ENCODE assay signal across 8 cellular contexts in the genomic region with DNA sequence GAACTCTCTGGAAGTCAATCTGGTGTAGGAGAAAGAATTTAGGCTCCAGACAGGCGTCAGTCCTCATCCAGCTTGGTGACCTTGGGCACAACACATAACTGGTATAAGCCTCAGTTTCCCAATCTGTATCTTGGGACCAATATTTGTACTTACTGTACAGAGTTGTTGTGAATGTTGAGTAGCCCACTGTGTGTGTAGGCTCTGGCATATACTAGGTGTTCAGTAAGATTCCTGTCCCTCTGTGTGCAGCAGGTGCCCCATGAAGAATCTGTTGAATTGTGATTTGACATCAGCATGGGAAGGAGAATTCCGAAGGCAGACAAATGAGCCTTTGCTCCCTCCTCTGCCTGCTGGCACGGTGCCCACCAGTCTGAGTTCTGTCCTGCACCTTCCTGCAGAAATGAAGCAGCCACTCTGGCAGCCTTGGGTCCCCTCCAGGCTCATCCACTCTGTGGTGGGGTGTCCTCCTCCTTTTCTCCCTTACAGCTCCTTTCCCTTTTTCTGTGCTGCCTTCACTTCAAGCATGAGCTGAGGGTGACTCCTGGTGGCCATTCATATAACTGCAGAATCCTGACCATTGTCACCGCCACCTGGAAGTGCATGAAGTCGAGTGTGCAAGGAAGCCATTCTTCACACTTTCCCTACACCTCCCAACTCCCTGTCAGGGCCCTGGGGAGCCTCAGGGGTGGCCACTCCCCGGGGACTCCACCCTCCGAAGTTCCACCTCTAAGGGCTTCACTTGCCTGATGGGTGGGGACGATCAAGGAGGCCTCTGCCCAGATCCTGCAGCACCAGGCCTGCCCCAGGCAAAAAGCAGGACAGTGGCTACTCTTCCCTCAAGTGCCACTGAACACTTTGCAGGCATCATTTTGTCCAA. TPM values are rescaled to one million over a fixed set of nuclear protein-coding genes. Genes with fewer than 3 reads are reported as not detected.
DNase-seq lines count a peak whose midpoint lies in the region; ATAC-seq and TF ChIP-seq lines count a peak whose summit lies in the region.

No MANE protein-coding gene starts in this region.

- peak; percentile 99 for TF ChIP-seq RAD21 in IMR-90 (IDR thresholded peaks at IDR 0.05; ENCODE audit: low read length)

- H3K4me1 ChIP-seq in BLaER1 treated with 17β-estradiol and CSF1 and Interleukin-3, amounts not matched to agents 10 nM and 100 nM, result peaks cover 67 to 100% (median 99%) of the 10 kb centered on the region in 10 experiments
- peaks cover 14% of the 10 kb centered on the region for H3K4me1 ChIP-seq in IMR-90 (ENCODE audit: control insufficient read depth, insufficient read depth, low read length)
- H3K4me1 ChIP-seq in esophagus squamous epithelium, result peaks cover 27 to 49% (median 30%) of the 10 kb centered on the region in 3 donors
- H3K4me1 ChIP-seq in osteoblast (ENCODE audit: insufficient read depth, low read length), result peaks cover 12% of the 10 kb centered on the region

- intact Hi-C loops in IMR-90 (cut with micrococcal nuclease), result loop anchor here (1.0 to 2.0 kb wide), 5 partner anchors 126 to 471 kb away; no protein-coding TSS in a partner anchor
- intact Hi-C loops in esophagus squamous epithelium (cut with DNase I), result loop anchor here (5.0 kb wide), 2 partner anchors 312 to 412 kb away; no protein-coding TSS in a partner anchor

- no peak overlapping the region for H3K56ac ChIP-seq in IMR-90 (ENCODE audit: extremely low read depth, insufficient read depth, low read length)

- H3K79me1 ChIP-seq in IMR-90 (ENCODE audit: low read depth in 1 of 2, low read length in 2 of 2), result peaks cover 0 to 4% of the 10 kb centered on the region in 2 experiments; a peak in 2 of 4 replicates

- H2AK9ac ChIP-seq in IMR-90 (replicated peaks; ENCODE audit: low read depth, low read length, poor library complexity), result no peak overlapping the region

- no peak overlapping the region for H2BK20ac ChIP-seq in IMR-90 (ENCODE audit: low read depth, low read length)

- dilution Hi-C loops in IMR-90 (cut with HindIII; ENCODE audit: low sequenced_read_pairs, unreplicated experiment), result no loop called here

- in situ Hi-C loops in IMR-90 (cut with MboI; ENCODE audit: low sequenced_read_pairs), result loop anchor here (10.0 kb wide), 1 partner anchor 474 kb away; no protein-coding TSS in a partner anchor

- peak overlapping the region; percentile 5; the same call in 1 of the 2 replicates for H3K4ac ChIP-seq in IMR-90 (ENCODE audit: low read depth, low read length)

- TF ChIP-seq CTCF in IMR-90 (conservative IDR thresholded peaks at IDR 0.05; ENCODE audit: low read depth, low read length), result peak; percentile 94
- TF ChIP-seq CTCF in esophagus squamous epithelium (IDR thresholded peaks at IDR 0.05), result peak; percentile 72 to 96 (median 94)
- TF ChIP-seq CTCF in osteoblast (IDR thresholded peaks at IDR 0.05; ENCODE audit: extremely low read depth, low read depth, low read length), result peak; percentile 87

- no peaks in the 10 kb centered on the region for H3K36me3 ChIP-seq in BLaER1 treated with 17β-estradiol and CSF1 and Interleukin-3, amounts not matched to agents 10 nM and 100 nM
- no peaks in the 10 kb centered on the region for H3K36me3 ChIP-seq in IMR-90 (ENCODE audit: control insufficient read depth, insufficient read depth, low read length)
- no peaks in the 10 kb centered on the region for H3K36me3 ChIP-seq in esophagus squamous epithelium
- no peaks in the 10 kb centered on the region for H3K36me3 ChIP-seq in osteoblast (ENCODE audit: insufficient read depth, low read length)

- POLR2A ChIA-PET in IMR-90 (lab: Charles Lee; ENCODE audit: unreplicated experiment), result interaction anchor here (0.6 kb wide), 1 partner anchor 309 kb away, joined by 6 read pairs; a partner anchor contains a TSS

- H3K9ac ChIP-seq in BLaER1 treated with 17β-estradiol and CSF1 and Interleukin-3, amounts not matched to agents 10 nM and 100 nM, result peak overlapping the region in 4 of 11 experiments; percentile 2 to 31 (median 22); a peak in 2 of 22 replicates
- H3K9ac ChIP-seq in IMR-90 (ENCODE audit: low read depth, low read length), result no peak overlapping the region

- TF ChIP-seq POLR2A in IMR-90 (IDR thresholded peaks at IDR 0.05; ENCODE audit: low read depth, low read length), result peak; percentile 64
- no peak for TF ChIP-seq POLR2A in esophagus squamous epithelium (IDR thresholded peaks at IDR 0.05)

- peak overlapping the region; percentile 70 to 97 (median 90); a peak in 21 of 22 replicates for H3K4me2 ChIP-seq in BLaER1 treated with 17β-estradiol and CSF1 and Interleukin-3, amounts not matched to agents 10 nM and 100 nM
- H3K4me2 ChIP-seq in IMR-90 (ENCODE audit: low read depth, low read length) (no peak overlapping the region), osteoblast (ENCODE audit: insufficient read depth, low read length) (no peak overlapping the region)

- DNase-seq in IMR-90 (peak; percentile 67), esophagus squamous epithelium (lab: John Stamatoyannopoulos, UW) (no peak), osteoblast (ENCODE audit: insufficient read length, low spot score, missing footprints) (peak; percentile 98), ureter (ENCODE audit: low spot score) (peak; percentile 87), NCI-H1092 treated with DMSO at 0.1 percent for 48 hours (lab: John Stamatoyannopoulos, UW) (no peak), SW 1271 (lab: John Stamatoyannopoulos, UW) (no peak)
- peak in 2 of 3 experiments; percentile 8 to 55 for DNase-seq in activated CD8-positive, alpha-beta memory T cell treated with anti-CD3 and anti-CD28 coated beads for 48 hours (ENCODE audit: low read depth in 2 of 3, low spot score in 2 of 3)

- ATAC-seq in IMR-90 (ENCODE audit: low read depth), result peak; percentile 86

- H3K9me3 ChIP-seq in BLaER1 treated with 17β-estradiol and CSF1 and Interleukin-3, amounts not matched to agents 10 nM and 100 nM (replicated peaks in 1 of 11), result no peaks in the 10 kb centered on the region
- no peaks in the 10 kb centered on the region for H3K9me3 ChIP-seq in IMR-90 (ENCODE audit: control insufficient read depth, insufficient read depth, low read length)
- no peaks in the 10 kb centered on the region for H3K9me3 ChIP-seq in esophagus squamous epithelium
- no peaks in the 10 kb centered on the region for H3K9me3 ChIP-seq in osteoblast (ENCODE audit: low read depth, low read length)

- H2AFZ ChIP-seq in IMR-90 (replicated peaks; ENCODE audit: low read length, poor library complexity) (peak overlapping the region; percentile 1), osteoblast (ENCODE audit: low read length) (no peak overlapping the region)

- no peak overlapping the region for H3K23ac ChIP-seq in IMR-90 (ENCODE audit: low read depth, low read length)

- H3K14ac ChIP-seq in IMR-90 (replicated peaks; ENCODE audit: low read depth, low read length), result no peak overlapping the region

- H3K9me1 ChIP-seq in IMR-90 (ENCODE audit: insufficient read depth, low read length), result peaks cover 5% of the 10 kb centered on the region

- BruUV-seq in IMR-90 (replicated peaks; lab: Mats Ljungman, UMichigan), result no TSS peak

- no peak overlapping the region for H2BK120ac ChIP-seq in IMR-90 (ENCODE audit: low read depth, low read length)

- no peak overlapping the region for H4K5ac ChIP-seq in IMR-90 (ENCODE audit: low read depth, low read length)

- no peaks in the 10 kb centered on the region for H4K20me1 ChIP-seq in BLaER1 treated with 17β-estradiol and CSF1 and Interleukin-3, amounts not matched to agents 10 nM and 100 nM
- H4K20me1 ChIP-seq in IMR-90 (ENCODE audit: insufficient read depth, low read length) (no peaks in the 10 kb centered on the region), osteoblast (ENCODE audit: insufficient read depth, low read length) (no peaks in the 10 kb centered on the region)

- peak overlapping the region in 6 of 11 experiments; percentile 6 to 79 (median 71); a peak in 6 of 22 replicates for H3K27ac ChIP-seq in BLaER1 treated with 17β-estradiol and CSF1 and Interleukin-3, amounts not matched to agents 10 nM and 100 nM
- H3K27ac ChIP-seq in IMR-90 (ENCODE audit: insufficient read depth, low read length) (no peak overlapping the region), esophagus squamous epithelium (no peak overlapping the region), osteoblast (ENCODE audit: low read depth, low read length) (no peak overlapping the region)

- no peaks in the 10 kb centered on the region for H3K79me2 ChIP-seq in osteoblast (ENCODE audit: insufficient read depth, low read length)

- WGBS in IMR-90 (ENCODE audit: extremely low coverage in 2 of 2, insufficient read length in 1 of 2), 2 experiments, result 0% methylated on average over 1 of the region's 8 CpGs; no CpG with 5 or more reads in 1 of the 2 experiments
- WGBS in esophagus squamous epithelium, 2 donors, result 10 to 15% methylated on average over 5 to 8 of the region's 8 CpGs

- no peak overlapping the region for H4K91ac ChIP-seq in IMR-90 (ENCODE audit: insufficient read depth, low read depth, low read length)

- H2BK15ac ChIP-seq in IMR-90 (ENCODE audit: low read depth, low read length), result no peak overlapping the region

- H4K8ac ChIP-seq in IMR-90 (ENCODE audit: low read depth in 2 of 2, low read length in 2 of 2), result no peak overlapping the region

- no peaks in the 10 kb centered on the region for H3K27me3 ChIP-seq in BLaER1 treated with 17β-estradiol and CSF1 and Interleukin-3, amounts not matched to agents 10 nM and 100 nM
- H3K27me3 ChIP-seq in IMR-90 (ENCODE audit: control insufficient read depth, insufficient read depth, low read length), result no peaks in the 10 kb centered on the region
- H3K27me3 ChIP-seq in esophagus squamous epithelium, result peaks cover 0 to 13% (median 0%) of the 10 kb centered on the region in 4 donors
- no peaks in the 10 kb centered on the region for H3K27me3 ChIP-seq in osteoblast (ENCODE audit: insufficient read depth, low read length)

- no peak overlapping the region for H3K18ac ChIP-seq in IMR-90 (ENCODE audit: low read depth, low read length)

- no peak overlapping the region for H2BK5ac ChIP-seq in IMR-90 (ENCODE audit: low read depth, low read length, poor library complexity, severe bottlenecking)

- CTCF ChIA-PET in IMR-90 (lab: Yijun Ruan, JAX), result interaction anchor here (0.5 to 1.5 kb wide), 13 partner anchors 14 to 470 kb away, joined by 3 to 15 read pairs (median 4); a partner anchor contains a TSS

- no peak overlapping the region for H3K4me3 ChIP-seq in BLaER1 treated with 17β-estradiol and CSF1 and Interleukin-3, amounts not matched to agents 10 nM and 100 nM
- H3K4me3 ChIP-seq in IMR-90 (ENCODE audit: insufficient read depth, low read depth, low read length) (no peak overlapping the region), esophagus squamous epithelium (no peak overlapping the region), osteoblast (ENCODE audit: insufficient read depth, low read length) (no peak overlapping the region)

- 0 out of 2 replicates have a peak overlapping the region, but pooled peaks have one; percentile 38 for H2AK5ac ChIP-seq in IMR-90 (ENCODE audit: low read depth, low read length)

RNA-seq across cellular contexts. Expression of a gene that starts 48.2 kb away (rescaled TPM):
- total RNA-seq in IMR-90 (2012; rRNA removed) (43.7 and 52.8 TPM in 2 replicates), esophagus squamous epithelium (10 to 100 TPM; 41.7 to 60.3 (median 53.6) TPM), osteoblast (47.7 and 49.9 TPM in 2 replicates), ureter (30.4 TPM)
- polyA plus RNA-seq in IMR-90 (2012; rRNA removed), result 87.9 and 102 TPM in 2 replicates
- 107 and 112 TPM in 2 replicates for polyA plus RNA-seq in IMR-90 (2012; cell fraction: cytosol; rRNA removed)
- polyA plus RNA-seq in IMR-90 (2012; cell fraction: nucleus; rRNA removed; ENCODE audit: low replicate concordance), result 25.7 and 42.9 TPM in 2 replicates

RNA-seq across cellular contexts. Expression of a gene that starts 48.3 kb away (rescaled TPM):
- total RNA-seq in IMR-90 (2012; rRNA removed) (12.2 and 12.8 TPM in 2 replicates), esophagus squamous epithelium (10 to 100 TPM; 27.8 to 56.3 (median 45.5) TPM), osteoblast (32.7 and 36.6 TPM in 2 replicates), ureter (32.7 TPM)
- 42.6 and 45.6 TPM in 2 replicates for polyA plus RNA-seq in IMR-90 (2012; rRNA removed)
- 18.6 and 55.2 TPM in 2 replicates for polyA plus RNA-seq in IMR-90 (2012; cell fraction: cytosol; rRNA removed)
- 129 TPM in 2 replicates for polyA plus RNA-seq in IMR-90 (2012; cell fraction: nucleus; rRNA removed; ENCODE audit: low replicate concordance)

Comparison
In these comparisons a context has a peak if more than half of its experiments do, and no peak if none do; other contexts are left out.
1. H3K27ac ChIP-seq: peak in BLaER1 treated with 17β-estradiol and CSF1 and Interleukin-3, amounts not matched to agents 10 nM and 100 nM (6 of 11); none in IMR-90 (single experiment), esophagus squamous epithelium (0 of 4) and osteoblast (single experiment).
2. H3K4me2 ChIP-seq: peak in BLaER1 treated with 17β-estradiol and CSF1 and Interleukin-3, amounts not matched to agents 10 nM and 100 nM (11 of 11); none in IMR-90 (single experiment) and osteoblast (single experiment).
3. DNase-seq: peak in IMR-90 (single experiment), activated CD8-positive, alpha-beta memory T cell treated with anti-CD3 and anti-CD28 coated beads for 48 hours (2 of 3), osteoblast (single experiment) and ureter (single experiment); none in esophagus squamous epithelium (single experiment), NCI-H1092 treated with DMSO at 0.1 percent for 48 hours (single experiment) and SW 1271 (0 of 2).
4. Peak in every context shown above with its lines, with median percentiles within 50 percentile points of each other: CTCF ChIP-seq.